Comparison of ENCODE assay signal across 21 cellular contexts in genomic region chr2:109353806-109354745, GRCh38.
DNase-seq lines count a peak whose midpoint lies in the region; ATAC-seq and TF ChIP-seq lines count a peak whose summit lies in the region.
"Had no signal": no experiment of that assay in that cellular context is flagged by ENCODE, and none has a peak within 500 bp of the region (broad histone marks: within the 10 kb centered on the region; RNA-seq: fewer than 3 reads in every experiment).

No MANE protein-coding gene starts in this region.

- H3K9me2 ChIP-seq in SK-N-SH, result no peaks in the 10 kb centered on the region

- WGBS in SK-N-SH (ENCODE audit: low lambda C conversion rate), result 86% methylated on average over 10 of the region's 22 CpGs
- WGBS in stomach, 5 donors, result 93 to 95% (median 95%) methylated on average over 21 to 22 of the region's 22 CpGs

- no peak overlapping the region for H3K4me3 ChIP-seq in SK-N-SH (ENCODE audit: low read depth in 2 of 2, low read length in 1 of 2)
- no peak overlapping the region for H3K4me3 ChIP-seq in stomach

- peaks cover 23 to 25% of the 10 kb centered on the region in 2 experiments for H3K4me1 ChIP-seq in SK-N-SH (ENCODE audit: control insufficient read depth in 1 of 2, insufficient read depth in 2 of 2, low read depth in 1 of 2, low read length in 1 of 2)
- H3K4me1 ChIP-seq in stomach, result peaks cover 13 to 33% (median 27%) of the 10 kb centered on the region in 4 donors

- peaks cover 16% of the 10 kb centered on the region for H3F3A ChIP-seq in SK-N-SH (replicated peaks; ENCODE audit: insufficient read depth)

- peak; percentile 1 for DNase-seq in SK-N-SH
- peak; percentile 37 for DNase-seq in islet precursor cell
- DNase-seq in stomach, result peak; percentile 18
- no peak for DNase-seq in glomerular visceral epithelial cell (ENCODE audit: extremely low spot score)
- no peak for DNase-seq in NCI-H1417 (lab: John Stamatoyannopoulos, UW)
- no peak for DNase-seq in CD1c-positive myeloid dendritic cell (ENCODE audit: extremely low spot score)
- DNase-seq: AML-193, DMS79 treated with DMSO at 0.1 percent for 48 hours, KBM-7, NCI-H1417 treated with DMSO at 0.1 percent for 48 hours, NCI-H187 treated with DMSO at 0.1 percent for 48 hours, NCI-H226, NCI-H524, NCI-H82, RPMI8226, SIG-M5 had no signal

- H3K36me3 ChIP-seq in SK-N-SH (replicated peaks in 1 of 2; ENCODE audit: control insufficient read depth in 1 of 2, insufficient read depth in 2 of 2, low read length in 1 of 2) (peaks cover 0 to 3% of the 10 kb centered on the region in 2 experiments), stomach (no peaks in the 10 kb centered on the region)

- H3K27me3 ChIP-seq in SK-N-SH (ENCODE audit: insufficient read depth) (no peaks in the 10 kb centered on the region), stomach (no peaks in the 10 kb centered on the region)

- no peak for TF ChIP-seq RAD21 in SK-N-SH (IDR thresholded peaks at IDR 0.05; ENCODE audit: low read length)

- no peaks in the 10 kb centered on the region for H4K20me1 ChIP-seq in SK-N-SH (ENCODE audit: insufficient read depth)

- ATAC-seq in SK-N-SH treated with all-trans-retinoic acid at 6 μM for 48 hours, result no peak
- ATAC-seq: HCT116 had no signal

- H3K79me2 ChIP-seq in SK-N-SH (ENCODE audit: insufficient read depth), result no peaks in the 10 kb centered on the region

- H3K9ac ChIP-seq in SK-N-SH, result no peak overlapping the region

- H3K4me2 ChIP-seq in SK-N-SH, result no peak overlapping the region

- TF ChIP-seq POLR2A in stomach (IDR thresholded peaks at IDR 0.05), result no peak

- TF ChIP-seq EP300 in SK-N-SH (IDR thresholded peaks at IDR 0.05; ENCODE audit: borderline replicate concordance in 1 of 2, low read depth in 1 of 2, low read length in 1 of 2), result no peak
- TF ChIP-seq EP300 in stomach (IDR thresholded peaks at IDR 0.05), result no peak

- TF ChIP-seq CTCF in SK-N-SH (IDR thresholded peaks at IDR 0.05), result no peak
- no peak for TF ChIP-seq CTCF in VCaP (conservative IDR thresholded peaks at IDR 0.05)
- TF ChIP-seq CTCF in stomach (IDR thresholded peaks at IDR 0.05), result no peak

- POLR2A ChIA-PET in SK-N-SH (lab: Yijun Ruan, JAX), result no interaction called here

- H3K9me3 ChIP-seq in SK-N-SH (0 out of 2 replicates have a peak, but pooled peaks cover 7% of the 10 kb centered on the region), stomach (peaks cover 0 to 3% (median 0%) of the 10 kb centered on the region in 4 donors)

- no peak overlapping the region for H2AFZ ChIP-seq in SK-N-SH (ENCODE audit: low read depth)

- intact Hi-C loops in stomach (cut with DNase I; ENCODE audit: low total_unique reads), result no loop called here

- CTCF ChIA-PET in SK-N-SH (lab: Yijun Ruan, JAX), result no interaction called here

- H3K27ac ChIP-seq in SK-N-SH (ENCODE audit: low read depth in 2 of 2, low read length in 1 of 2) (no peak overlapping the region), VCaP (peak overlapping the region; percentile 72; the same call in 1 of the 2 replicates), stomach (no peak overlapping the region)
- H3K27ac ChIP-seq: 22Rv1, C4-2B had no signal

TF ChIP-seq in SK-N-SH, 30 proteins besides CTCF, POLR2A, EP300 and RAD21:
- TF ChIP-seq REST (IDR thresholded peaks at IDR 0.05; ENCODE audit: low read depth, low read length) (peak; percentile 81; the same call in 1 of the 2 replicates), GATA2 (CRISPR knock-in tag; IDR thresholded peaks at IDR 0.05) (no peak), USF2 (IDR thresholded peaks at IDR 0.05; ENCODE audit: borderline replicate concordance, low read depth, low read length) (no peak)

TF ChIP-seq in SK-N-SH treated with all-trans-retinoic acid at 6 μM for 48 hours, 23 proteins besides CTCF, POLR2A, EP300 and RAD21:
- TF ChIP-seq TCF4 (CRISPR knock-in tag; IDR thresholded peaks at IDR 0.05; ENCODE audit: borderline replicate concordance) (no peak), ZNF70 (CRISPR knock-in tag; IDR thresholded peaks at IDR 0.05) (no peak), ZFP3 (CRISPR knock-in tag; IDR thresholded peaks at IDR 0.05) (no peak), GLIS3 (CRISPR knock-in tag; IDR thresholded peaks at IDR 0.05) (no peak), ZNF8 (CRISPR knock-in tag; IDR thresholded peaks at IDR 0.05) (no peak), SNAI2 (CRISPR knock-in tag; IDR thresholded peaks at IDR 0.05) (no peak), ZFP30 (CRISPR knock-in tag; IDR thresholded peaks at IDR 0.05) (no peak), ISL1 (CRISPR knock-in tag; IDR thresholded peaks at IDR 0.05) (no peak), PATZ1 (CRISPR knock-in tag; IDR thresholded peaks at IDR 0.05; ENCODE audit: borderline replicate concordance) (no peak), PPARA (CRISPR knock-in tag; IDR thresholded peaks at IDR 0.05; ENCODE audit: borderline replicate concordance) (no peak), BACH2 (CRISPR knock-in tag; IDR thresholded peaks at IDR 0.05; ENCODE audit: borderline replicate concordance) (no peak)

Comparison
In these comparisons a context has a peak if more than half of its experiments do, and no peak if none do; other contexts are left out.
1. DNase-seq: peak in SK-N-SH (single experiment), islet precursor cell (single experiment) and stomach (single experiment); none in glomerular visceral epithelial cell (single experiment), NCI-H1417 (0 of 3) and CD1c-positive myeloid dendritic cell (single experiment).